In genomic region chr3:32947466-32948238, GRCh38 we compare ENCODE assay signal across 9 cellular contexts. TPM values are rescaled to one million over a fixed set of nuclear protein-coding genes. Genes with fewer than 3 reads are reported as not detected.
DNase-seq lines count a peak whose midpoint lies in the region; ATAC-seq and TF ChIP-seq lines count a peak whose summit lies in the region.
"Had no signal": no experiment of that assay in that cellular context is flagged by ENCODE, and none has a peak within 500 bp of the region (broad histone marks: within the 10 kb centered on the region; RNA-seq: fewer than 3 reads in every experiment).

No MANE protein-coding gene starts in this region.

- H3K9me3 ChIP-seq in ascending aorta = no peaks in the 10 kb centered on the region
- H3K9me3 ChIP-seq: BLaER1 had no signal

- H3K27ac ChIP-seq in ascending aorta = no peak overlapping the region
- H3K27ac ChIP-seq: BLaER1 had no signal

- no peaks in the 10 kb centered on the region for H3K4me1 ChIP-seq in ascending aorta
- H3K4me1 ChIP-seq: BLaER1 had no signal

- intact Hi-C loops in ascending aorta (cut with DNase I) = loop anchor here (2.0 to 5.0 kb wide), 2 partner anchors 125 to 425 kb away; no protein-coding TSS in a partner anchor

- peak; percentile 63 to 71 (median 70) for TF ChIP-seq CTCF in ascending aorta (IDR thresholded peaks at IDR 0.05)

- ATAC-seq in HG02759 (IDR thresholded peaks at IDR 0.05; ENCODE audit: unreplicated experiment) = peak; percentile 90

- no peaks in the 10 kb centered on the region for H3K36me3 ChIP-seq in ascending aorta
- H3K36me3 ChIP-seq: BLaER1 had no signal

- DNase-seq in NCI-H1417 (lab: John Stamatoyannopoulos, UW) = peak; percentile 75 to 90 (median 83)
- no peak for DNase-seq in NCI-H1417 treated with DMSO at 0.1 percent for 48 hours (lab: John Stamatoyannopoulos, UW)
- peak; percentile 12 for DNase-seq in NCI-H1694 treated with DMSO at 0.1 percent for 48 hours (lab: John Stamatoyannopoulos, UW)
- peak; percentile 67 for DNase-seq in T-helper 22 cell (ENCODE audit: low read depth)
- peak; percentile 9 to 86 for DNase-seq in ascending aorta (ENCODE audit: low spot score in 2 of 2)
- peak; percentile 72 for DNase-seq in iPS-NIHi11 (ENCODE audit: low spot score)
- DNase-seq in stimulated activated CD4-positive, alpha-beta T cell treated with anti-CD3 and anti-CD28 coated beads, Interleukin-15, amount 100 ng/mL, for 1 hour (ENCODE audit: low read depth in 1 of 2, low spot score in 1 of 2) = peak; percentile 83 to 89

- H3K27me3 ChIP-seq in ascending aorta = no peaks in the 10 kb centered on the region
- H3K27me3 ChIP-seq: BLaER1 had no signal

- H3K4me3 ChIP-seq in ascending aorta = no peak overlapping the region
- H3K4me3 ChIP-seq: BLaER1 had no signal

RNA-seq across cellular contexts. Expression of gene CCR4, which starts 3.8 kb away (rescaled TPM):
- 3.1 TPM for total RNA-seq in ascending aorta
